ENCODE assay signal across 1 cellular context in genomic region chr7:156949541-156950380, GRCh38.
A peak's percentile ranks its signal among the peaks of the same experiment; 100 is the strongest.
TF ChIP-seq lines count a peak whose summit lies in the region.

TSS of gene NOM1 (plus strand) at chr7:156949712. CDS start at chr7:156949738, 26 bp downstream.

TF ChIP-seq in SK-N-SH, 30 proteins besides CTCF, POLR2A, EP300 and RAD21 (continued from another document):
- TF ChIP-seq REST (IDR thresholded peaks at IDR 0.05; ENCODE audit: low read depth, low read length) = peak; percentile 80; the same call in 1 of the 2 replicates
- no peak for TF ChIP-seq FOSL2 (IDR thresholded peaks at IDR 0.05; ENCODE audit: borderline replicate concordance, low read depth)
- no peak for TF ChIP-seq RFX5 (IDR thresholded peaks at IDR 0.05; ENCODE audit: low read length)
- TF ChIP-seq IRF3 (IDR thresholded peaks at IDR 0.05; ENCODE audit: low read depth, low read length) = no peak
- TF ChIP-seq FOXM1 (IDR thresholded peaks at IDR 0.05; ENCODE audit: low read depth) = no peak
- no peak for TF ChIP-seq RXRA (IDR thresholded peaks at IDR 0.05; ENCODE audit: borderline replicate concordance, low read depth)
- TF ChIP-seq POLR2AphosphoS5 (IDR thresholded peaks at IDR 0.05; ENCODE audit: low read depth, low read length) = peak; percentile 90
- no peak for TF ChIP-seq JUND (IDR thresholded peaks at IDR 0.05)
- TF ChIP-seq MAX (IDR thresholded peaks at IDR 0.05; ENCODE audit: low read depth) = peak; percentile 97
- TF ChIP-seq NRF1 (IDR thresholded peaks at IDR 0.05; ENCODE audit: low read depth, low read length) = peak; percentile 64
- TF ChIP-seq SMC3 (IDR thresholded peaks at IDR 0.05; ENCODE audit: low read depth, low read length) = peak; percentile 31; the same call in 1 of the 2 replicates
- TF ChIP-seq PBX3 (IDR thresholded peaks at IDR 0.05) = no peak
- peak; percentile 96 for TF ChIP-seq SIN3A (IDR thresholded peaks at IDR 0.05; ENCODE audit: borderline replicate concordance, low read depth, low read length)
- TF ChIP-seq ZBTB33 (IDR thresholded peaks at IDR 0.05; ENCODE audit: borderline replicate concordance, low read depth) = peak; percentile 39; the same call in 1 of the 2 replicates
- TF ChIP-seq USF1 (IDR thresholded peaks at IDR 0.05; ENCODE audit: borderline replicate concordance, low read depth) = peak; percentile 33; the same call in 1 of the 2 replicates
- TF ChIP-seq TAF1 (IDR thresholded peaks at IDR 0.05; ENCODE audit: borderline replicate concordance, low read depth, low read length) = peak; percentile 100
- no peak for TF ChIP-seq CHD2 (IDR thresholded peaks at IDR 0.05; ENCODE audit: low read length, partially characterized antibody)
TF ChIP-seq in SK-N-SH: peak in this region for 16.
